In genomic region chr1:101235696-101236545, GRCh38 we compare ENCODE assay signal across 8 cellular contexts. TPM values are rescaled to one million over a fixed set of nuclear protein-coding genes. Genes with fewer than 3 reads are reported as not detected.
A peak's percentile ranks its signal among the peaks of the same experiment; 100 is the strongest.
DNase-seq lines count a peak whose midpoint lies in the region; ATAC-seq and TF ChIP-seq lines count a peak whose summit lies in the region.

No MANE protein-coding gene starts in this region.

- H3K4me1 Mint-ChIP-seq in nephron, result peaks cover 28% of the 10 kb centered on the region

- peak; percentile 28 for ATAC-seq in thoracic aorta (ENCODE audit: insufficient number of reproducible peaks, low FRiP score, low read depth)

- peak overlapping the region in 2 of 3 experiments; percentile 36 to 67 for H3K27ac Mint-ChIP-seq in nephron

- DNase-seq in HAP-1 (ENCODE audit: low spot score in 2 of 2) (peak; percentile 43 to 64), MV-4-11 (lab: John Stamatoyannopoulos, UW) (peak; percentile 9), esophagus squamous epithelium (lab: John Stamatoyannopoulos, UW) (no peak), thoracic aorta (ENCODE audit: low spot score) (no peak), HuH-7.5 (ENCODE audit: low spot score) (no peak)
- DNase-seq in activated T-cell treated with anti-CD3 and anti-CD28 coated beads, Interleukin-2, amount 50 U/mL, for 1 hour, result peak; percentile 75

- peak overlapping the region; percentile 87 for H3K4me3 ChIP-seq in GM12875 (ENCODE audit: low read depth, low read length)
- H3K4me3 ChIP-seq in HAP-1, result peak overlapping the region; percentile 58
- H3K4me3 ChIP-seq in esophagus squamous epithelium, result peak overlapping the region; percentile 43 to 77 (median 58)
- H3K4me3 ChIP-seq in thoracic aorta, result peak overlapping the region; percentile 91

- H3K36me3 ChIP-seq in HAP-1 (replicated peaks) (peaks cover 7% of the 10 kb centered on the region), esophagus squamous epithelium (no peaks in the 10 kb centered on the region), thoracic aorta (no peaks in the 10 kb centered on the region)

- H3K27me3 Mint-ChIP-seq in nephron (ENCODE audit: low read depth), result peaks cover 56% of the 10 kb centered on the region

- H3K9me3 ChIP-seq in HAP-1 (no peaks in the 10 kb centered on the region), esophagus squamous epithelium (no peaks in the 10 kb centered on the region), thoracic aorta (no peaks in the 10 kb centered on the region)

- peak in 1 of 4 donors; percentile 29 for TF ChIP-seq POLR2A in esophagus squamous epithelium (IDR thresholded peaks at IDR 0.05)

- TF ChIP-seq CTCF in GM12875 (IDR thresholded peaks at IDR 0.05; ENCODE audit: borderline replicate concordance, insufficient read depth, low read depth, low read length), result no peak
- no peak for TF ChIP-seq CTCF in esophagus squamous epithelium (IDR thresholded peaks at IDR 0.05)
- TF ChIP-seq CTCF in nephron (IDR thresholded peaks at IDR 0.05; ENCODE audit: unreplicated experiment in 3 of 3), result no peak
- TF ChIP-seq CTCF in thoracic aorta (IDR thresholded peaks at IDR 0.05), result no peak

- H3K27me3 ChIP-seq in HAP-1 (ENCODE audit: low read depth) (no peaks in the 10 kb centered on the region), esophagus squamous epithelium (peaks cover 0 to 41% (median 0%) of the 10 kb centered on the region in 4 donors), thoracic aorta (replicated peaks; ENCODE audit: insufficient read depth) (no peaks in the 10 kb centered on the region)

- peaks cover 10% of the 10 kb centered on the region for H3K36me3 Mint-ChIP-seq in nephron (ENCODE audit: low read depth)

- 0 to 3% methylated on average over 13 to 34 of the region's 44 CpGs for WGBS in esophagus squamous epithelium, 2 donors

- peak overlapping the region; percentile 68 to 90 (median 85) for H3K27ac ChIP-seq in esophagus squamous epithelium
- peak overlapping the region; percentile 61 to 63 for H3K27ac ChIP-seq in thoracic aorta

- H3K4me3 Mint-ChIP-seq in nephron, result peak overlapping the region; percentile 87 to 92 (median 90)

- in situ Hi-C loops in HAP-1 (cut with MboI; ENCODE audit: low sequenced_read_pairs), result loop anchor here (10.0 kb wide), 1 partner anchor 211 kb away; the partner anchor contains the start of gene DPH5

- H3K4me1 ChIP-seq in HAP-1, result peaks cover 15% of the 10 kb centered on the region
- H3K4me1 ChIP-seq in esophagus squamous epithelium, result peaks cover 5 to 42% (median 19%) of the 10 kb centered on the region in 3 donors
- peaks cover 6 to 9% of the 10 kb centered on the region in 2 donors for H3K4me1 ChIP-seq in thoracic aorta (ENCODE audit: control insufficient read depth in 1 of 2, low read depth in 2 of 2)

- H3K9me3 Mint-ChIP-seq in nephron, result no peaks in the 10 kb centered on the region

- intact Hi-C loops in esophagus squamous epithelium (cut with DNase I), result loop anchor here (5.0 kb wide), 1 partner anchor 314 kb away; no protein-coding TSS in a partner anchor

RNA-seq across cellular contexts. Expression of gene S1PR1, which starts 0.9 kb away (rescaled TPM):
- total RNA-seq in esophagus squamous epithelium (10 to 100 TPM in 2 of 4 donors, 1 to 10 TPM in 2; 2.8 to 31.1 (median 10.3) TPM), thoracic aorta (100 to 1,000 TPM in 1 of 2 donors, 10 to 100 TPM in 1; 42.5 to 108 TPM)

Comparison
In these comparisons a context has a peak if more than half of its experiments do, and no peak if none do; other contexts are left out.
1. DNase-seq: peak in HAP-1 (2 of 2), MV-4-11 (single experiment) and activated T-cell treated with anti-CD3 and anti-CD28 coated beads, Interleukin-2, amount 50 U/mL, for 1 hour (single experiment); none in esophagus squamous epithelium (single experiment), thoracic aorta (single experiment) and HuH-7.5 (single experiment).
2. Peak in every context shown above with its lines, with median percentiles within 50 percentile points of each other: H3K4me3 ChIP-seq.